Comparison of ENCODE assay signal across 17 cellular contexts in genomic region chr10:102269017-102269416, GRCh38. TPM values are rescaled to one million over a fixed set of nuclear protein-coding genes. Genes with fewer than 3 reads are reported as not detected.
DNase-seq lines count a peak whose midpoint lies in the region; ATAC-seq and TF ChIP-seq lines count a peak whose summit lies in the region.
"Had no signal": no experiment of that assay in that cellular context is flagged by ENCODE, and none has a peak within 500 bp of the region (broad histone marks: within the 10 kb centered on the region; RNA-seq: fewer than 3 reads in every experiment).

No MANE protein-coding gene starts in this region.

- H4K20me1 ChIP-seq in PC-9 (ENCODE audit: insufficient read depth) = no peaks in the 10 kb centered on the region

- H3K4me1 Mint-ChIP-seq in CD4-positive, CD25-positive, alpha-beta regulatory T cell = peaks cover 42 to 77% (median 48%) of the 10 kb centered on the region in 4 donors

- no peak overlapping the region for H3K4me2 ChIP-seq in PC-9

- H3K9me2 ChIP-seq in PC-9 (ENCODE audit: insufficient read depth) = no peaks in the 10 kb centered on the region

- H3K36me3 Mint-ChIP-seq in CD4-positive, CD25-positive, alpha-beta regulatory T cell = peaks cover 17% of the 10 kb centered on the region

- H3K9me3 ChIP-seq in CD4-positive, CD25-positive, alpha-beta regulatory T cell (ENCODE audit: control insufficient read depth in 2 of 2, low read length in 2 of 2) = no peaks in the 10 kb centered on the region
- no peaks in the 10 kb centered on the region for H3K9me3 ChIP-seq in body of pancreas
- H3K9me3 ChIP-seq in PC-9 (ENCODE audit: insufficient read depth, low read depth) = no peaks in the 10 kb centered on the region

- POLR2A ChIA-PET in PC-9 (lab: Charles Lee; ENCODE audit: unreplicated experiment) = no interaction called here

- peaks cover 4% of the 10 kb centered on the region for H3K4me1 ChIP-seq in CD4-positive, CD25-positive, alpha-beta regulatory T cell (ENCODE audit: control insufficient read depth, insufficient read depth, low read length, poor library complexity, severe bottlenecking)
- H3K4me1 ChIP-seq in body of pancreas (peaks cover 14% of the 10 kb centered on the region), PC-9 (replicated peaks; ENCODE audit: insufficient read depth) (no peaks in the 10 kb centered on the region)

- 0 out of 2 replicates have a peak overlapping the region, but pooled peaks have one; percentile 6 for H3K27ac ChIP-seq in 22Rv1
- no peak overlapping the region for H3K27ac ChIP-seq in CD4-positive, CD25-positive, alpha-beta regulatory T cell (ENCODE audit: insufficient read depth, low read length, poor library complexity, severe bottlenecking)
- H3K27ac ChIP-seq in body of pancreas = peak overlapping the region in 1 of 4 donors; percentile 5
- H3K27ac ChIP-seq in PC-9 = no peak overlapping the region
- H3K27ac ChIP-seq: coronary artery had no signal

- CTCF ChIA-PET in PC-9 (lab: Charles Lee) = no interaction called here

- H3K27me3 ChIP-seq in CD4-positive, CD25-positive, alpha-beta regulatory T cell (ENCODE audit: control insufficient read depth, insufficient read depth, low read length) = no peaks in the 10 kb centered on the region
- no peaks in the 10 kb centered on the region for H3K27me3 ChIP-seq in body of pancreas
- H3K27me3 ChIP-seq in PC-9 (ENCODE audit: insufficient read depth, low read depth) = no peaks in the 10 kb centered on the region

- H3K27me3 Mint-ChIP-seq in CD4-positive, CD25-positive, alpha-beta regulatory T cell = no peaks in the 10 kb centered on the region

- H3K27ac Mint-ChIP-seq in CD4-positive, CD25-positive, alpha-beta regulatory T cell = peak overlapping the region in 2 of 3 donors; percentile 8 to 52

- no peaks in the 10 kb centered on the region for H3K79me2 ChIP-seq in PC-9 (ENCODE audit: low read depth)

- no peak overlapping the region for H3K4me3 ChIP-seq in CD4-positive, CD25-positive, alpha-beta regulatory T cell (ENCODE audit: low read depth, low read length)
- no peak overlapping the region for H3K4me3 ChIP-seq in body of pancreas
- H3K4me3 ChIP-seq in PC-9 = no peak overlapping the region
- H3K4me3 ChIP-seq: coronary artery had no signal

- no peaks in the 10 kb centered on the region for H3K9me3 Mint-ChIP-seq in CD4-positive, CD25-positive, alpha-beta regulatory T cell
- H3K9me3 Mint-ChIP-seq: CD14-positive monocyte had no signal

- TF ChIP-seq POLR2A in body of pancreas (IDR thresholded peaks at IDR 0.05) = no peak

- BruUV-seq in PC-9 (replicated peaks; lab: Mats Ljungman, UMichigan) = no TSS peak

- peaks cover 21% of the 10 kb centered on the region for H3K36me3 ChIP-seq in CD4-positive, CD25-positive, alpha-beta regulatory T cell (ENCODE audit: control insufficient read depth, insufficient read depth, low read length)
- H3K36me3 ChIP-seq in body of pancreas (replicated peaks in 1 of 2; ENCODE audit: insufficient read depth in 1 of 2, low read depth in 2 of 2) = no peaks in the 10 kb centered on the region
- H3K36me3 ChIP-seq in PC-9 (ENCODE audit: low read depth) = no peaks in the 10 kb centered on the region

- TF ChIP-seq CTCF in 22Rv1 (IDR thresholded peaks at IDR 0.05) (no peak), body of pancreas (IDR thresholded peaks at IDR 0.05) (no peak), PC-9 (conservative IDR thresholded peaks at IDR 0.05) (no peak)

- 43 to 52% methylated on average over 3 of the region's 3 CpGs for WGBS in body of pancreas, 2 donors

- no peak overlapping the region for H2AFZ ChIP-seq in PC-9

- DNase-seq in CD4-positive, CD25-positive, alpha-beta regulatory T cell = no peak
- no peak for DNase-seq in body of pancreas
- DNase-seq in myocyte (ENCODE audit: low read depth) = peak; percentile 67
- DNase-seq in DMS153 treated with DMSO at 0.1 percent for 48 hours (lab: John Stamatoyannopoulos, UW; ENCODE audit: unreplicated experiment) = no peak
- DNase-seq in PC-9 = no peak
- DNase-seq: GDM1, KG1, NCI-H1694, NCI-H748 treated with DMSO at 0.1 percent for 48 hours had no signal

- intact Hi-C loops in body of pancreas (cut with DNase I) (no loop called here), PC-9 (cut with micrococcal nuclease; ENCODE audit: unreplicated experiment) (no loop called here)

- ATAC-seq in CD4-positive, CD25-positive, alpha-beta regulatory T cell (ENCODE audit: low read depth in 2 of 2) = no peak
- ATAC-seq in body of pancreas (peak; percentile 15), HG03097 (IDR thresholded peaks at IDR 0.05; ENCODE audit: low FRiP score, unreplicated experiment) (no peak), HG03432 (IDR thresholded peaks at IDR 0.05; ENCODE audit: unreplicated experiment) (no peak)

- no peaks in the 10 kb centered on the region; the same call in 1 of the 2 replicates for H3F3A ChIP-seq in PC-9 (ENCODE audit: insufficient read depth, low read depth)

- H3K4me3 Mint-ChIP-seq in CD4-positive, CD25-positive, alpha-beta regulatory T cell = no peak overlapping the region
- H3K4me3 Mint-ChIP-seq: CD14-positive monocyte had no signal

RNA-seq across cellular contexts. Expression of gene GBF1, which starts 23.7 kb away (rescaled TPM):
- 45.6 TPM for total RNA-seq in CD4-positive, CD25-positive, alpha-beta regulatory T cell
- 10 to 100 TPM in 1 of 4 donors, 1 to 10 TPM in 3; 8.8 to 10.1 (median 9.9) TPM for polyA plus RNA-seq in CD4-positive, CD25-positive, alpha-beta regulatory T cell
- 10 to 100 TPM; 23.1 to 24.1 TPM for total RNA-seq in body of pancreas
- 62.8 and 63.6 TPM in 2 replicates for total RNA-seq in myocyte
- 51.7 TPM for polyA plus RNA-seq in myocyte (2012)
- 18.6 and 28.3 TPM in 2 replicates for total RNA-seq in PC-9 (2021)

RNA-seq across cellular contexts. Expression of gene PITX3, which starts 27.7 kb away (rescaled TPM):
- not detected for total RNA-seq in CD4-positive, CD25-positive, alpha-beta regulatory T cell
- polyA plus RNA-seq in CD4-positive, CD25-positive, alpha-beta regulatory T cell = not detected
- not detected for total RNA-seq in body of pancreas
- 11.6 and 18.1 TPM in 2 replicates for total RNA-seq in myocyte
- polyA plus RNA-seq in myocyte (2012) = 5.2 TPM
- total RNA-seq in PC-9 (2021) = not detected in 2 replicates
- total RNA-seq: activated CD8-positive, alpha-beta memory T cell treated with anti-CD3 and anti-CD28 coated beads for 36 hours; mononuclear cell had no signal
- polyA plus RNA-seq: CD14-positive monocyte had no signal

RNA-seq across cellular contexts. Expression of gene ELOVL3, which starts 42.9 kb away (rescaled TPM):
- not detected for total RNA-seq in CD4-positive, CD25-positive, alpha-beta regulatory T cell
- polyA plus RNA-seq in CD4-positive, CD25-positive, alpha-beta regulatory T cell = under 1 TPM in 1 of 4 donors, not detected in 3; 0.16 TPM
- total RNA-seq in body of pancreas (not detected), myocyte (5.0 and 5.6 TPM in 2 replicates), PC-9 (2021) (0.61 and 0.88 TPM in 2 replicates)
- 1.3 TPM for polyA plus RNA-seq in myocyte (2012)
- total RNA-seq: activated CD8-positive, alpha-beta memory T cell treated with anti-CD3 and anti-CD28 coated beads for 36 hours; H1; mononuclear cell had no signal

Comparison
In these comparisons a context has a peak if more than half of its experiments do, and no peak if none do; other contexts are left out.
1. RNA of gene PITX3, which starts 27.7 kb away (total RNA-seq): 11.6 to 18.1 TPM in myocyte; not detected in CD4-positive, CD25-positive, alpha-beta regulatory T cell (single experiment), not detected in body of pancreas and not detected in PC-9; every median in the first group is over 10 times any median in the second.